ENCODE assay signal across 8 cellular contexts in the genomic region with DNA sequence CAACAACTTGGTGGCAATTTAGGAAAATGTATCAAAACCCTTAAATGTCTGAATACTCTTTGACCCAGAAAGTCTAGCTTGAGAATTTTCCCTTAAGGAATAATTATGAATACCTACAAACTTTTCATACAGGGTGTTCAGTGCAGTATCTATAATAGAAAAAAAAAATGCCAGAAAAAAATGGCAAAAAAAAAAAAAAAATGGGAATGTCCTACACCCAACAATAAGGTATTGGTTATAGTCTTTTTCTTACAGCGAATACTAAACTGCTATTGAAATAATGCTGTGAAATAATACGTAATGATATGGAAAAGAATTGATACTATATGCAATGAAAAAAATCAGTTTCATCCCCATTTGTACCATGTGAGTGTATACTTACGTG. TPM values are rescaled to one million over a fixed set of nuclear protein-coding genes. Genes with fewer than 3 reads are reported as not detected.
DNase-seq lines count a peak whose midpoint lies in the region; ATAC-seq, FAIRE-seq and TF ChIP-seq lines count a peak whose summit lies in the region.

No MANE protein-coding gene starts in this region.

- H3K27me3 ChIP-seq in GM06990 (replicated peaks; ENCODE audit: control insufficient read depth, insufficient read depth, low read length) (no peaks in the 10 kb centered on the region), SJSA1 (replicated peaks) (peaks cover 6% of the 10 kb centered on the region; the same call in 1 of the 2 replicates), psoas muscle (ENCODE audit: insufficient read depth in 3 of 3, low read length in 2 of 3) (no peaks in the 10 kb centered on the region)

- TF ChIP-seq CTCF in GM06990 (IDR thresholded peaks at IDR 0.05; ENCODE audit: insufficient read depth, low read length, poor library complexity, severe bottlenecking) (peak; percentile 9), epithelial cell of proximal tubule (conservative IDR thresholded peaks at IDR 0.05; ENCODE audit: low read depth, low read length) (no peak), psoas muscle (IDR thresholded peaks at IDR 0.05) (no peak)

- ATAC-seq in psoas muscle: no peak
- ATAC-seq in GM21576 (IDR thresholded peaks at IDR 0.05; ENCODE audit: unreplicated experiment): no peak
- no peak for ATAC-seq in GM18517 (IDR thresholded peaks at IDR 0.05; ENCODE audit: unreplicated experiment)

- peaks cover 8% of the 10 kb centered on the region for H3K4me1 ChIP-seq in SJSA1 (replicated peaks)
- no peaks in the 10 kb centered on the region for H3K4me1 ChIP-seq in psoas muscle

- intact Hi-C loops in psoas muscle (cut with DNase I): loop anchor here in 1 of 2 donors (5.0 kb wide), 1 partner anchor 44 kb away; a partner anchor contains a TSS

- H3K36me3 ChIP-seq in GM06990 (ENCODE audit: control insufficient read depth, insufficient read depth, low read length): no peaks in the 10 kb centered on the region; the same call in 1 of the 2 replicates
- H3K36me3 ChIP-seq in SJSA1: no peaks in the 10 kb centered on the region
- peaks cover 0 to 17% of the 10 kb centered on the region in 2 donors for H3K36me3 ChIP-seq in psoas muscle (ENCODE audit: insufficient read depth in 1 of 2, low read depth in 1 of 2)

- FAIRE-seq in RCC 7860 (lab: Jason Lieb, UNC): no peak

- DNase-seq in GM06990 (ENCODE audit: extremely low read depth, insufficient read length) (no peak), SJSA1 (ENCODE audit: low read depth in 1 of 2, low spot score in 2 of 2) (no peak), epithelial cell of proximal tubule (ENCODE audit: low read depth) (no peak), psoas muscle (no peak), retina (no peak), RCC 7860 (ENCODE audit: low spot score) (no peak)

- H3K27ac ChIP-seq in SJSA1 (no peak overlapping the region), psoas muscle (no peak overlapping the region)

- 95 to 98% (median 96%) methylated on average over 3 of the region's 3 CpGs for WGBS in psoas muscle, 3 donors

- H3K4me3 ChIP-seq in GM06990 (replicated peaks; ENCODE audit: low read depth, low read length) (peak overlapping the region; percentile 25; the same call in 1 of the 2 replicates), SJSA1 (peak overlapping the region; percentile 33; the same call in 1 of the 2 replicates), epithelial cell of proximal tubule (ENCODE audit: low read depth, low read length) (peak overlapping the region; percentile 36), psoas muscle (peak overlapping the region; percentile 58)

- H3K9me3 ChIP-seq in SJSA1 (replicated peaks) (no peaks in the 10 kb centered on the region), psoas muscle (no peaks in the 10 kb centered on the region)

RNA-seq across cellular contexts. Expression of a gene that starts 44.3 kb away (rescaled TPM):
- 7.5 and 16.3 TPM in 2 replicates for total RNA-seq in SJSA1 (2014; rRNA removed; shearing (Covaris generic))
- total RNA-seq in epithelial cell of proximal tubule (11.5 and 14.6 TPM in 2 replicates), psoas muscle (10 to 100 TPM; 26.6 to 33.6 (median 28.7) TPM)
- polyA plus RNA-seq in psoas muscle: 10 to 100 TPM in 1 of 3 donors, 1 to 10 TPM in 2; 4.1 to 11.8 (median 5.2) TPM
